In the genomic region with DNA sequence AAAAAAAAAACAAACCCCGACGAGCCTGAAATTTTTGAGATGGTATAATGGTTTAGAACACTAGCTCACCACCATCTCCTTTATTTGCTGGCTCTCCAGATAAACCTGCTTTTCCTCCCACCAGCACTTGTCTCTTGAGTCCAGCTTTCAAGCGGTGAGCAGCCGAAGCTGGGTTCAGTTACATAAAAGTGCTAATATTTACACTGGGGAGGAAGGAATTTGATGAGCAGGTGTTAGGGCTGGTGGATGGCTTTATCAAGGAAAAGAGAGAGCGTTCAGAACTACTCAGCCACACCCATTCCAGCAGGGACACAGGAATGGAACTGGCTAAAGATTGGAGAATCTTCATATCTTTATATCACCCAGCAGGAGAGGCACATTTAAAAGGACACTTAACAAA, we compare ENCODE assay signal across 17 cellular contexts. TPM values are rescaled to one million over a fixed set of nuclear protein-coding genes. Genes with fewer than 3 reads are reported as not detected.
A peak's percentile ranks its signal among the peaks of the same experiment; 100 is the strongest.
DNase-seq lines count a peak whose midpoint lies in the region; ATAC-seq and TF ChIP-seq lines count a peak whose summit lies in the region.
"Had no signal": no experiment of that assay in that cellular context is flagged by ENCODE, and none has a peak within 500 bp of the region (broad histone marks: within the 10 kb centered on the region; RNA-seq: fewer than 3 reads in every experiment).

No MANE protein-coding gene starts in this region.

- intact Hi-C loops in prostate gland (cut with DNase I): no loop called here

- TF ChIP-seq CTCF in prostate gland (IDR thresholded peaks at IDR 0.05): no peak

- no peak overlapping the region for H3K27ac Mint-ChIP-seq in stimulated activated naive CD8-positive, alpha-beta T cell treated with anti-CD3 and anti-CD28 coated beads, Interleukin-15, amount 100 ng/mL, for 72 hours
- H3K27ac Mint-ChIP-seq: CD4-positive, alpha-beta memory T cell; WTC11 had no signal

- H3K9me3 ChIP-seq in prostate gland: no peaks in the 10 kb centered on the region
- H3K9me3 ChIP-seq: MG63, neutrophil had no signal

- H3K4me1 ChIP-seq in prostate gland (replicated peaks): no peaks in the 10 kb centered on the region

- TF ChIP-seq POLR2A in prostate gland (IDR thresholded peaks at IDR 0.05): no peak

- H3K27ac ChIP-seq in prostate gland: peak overlapping the region in 1 of 2 donors; percentile 33
- H3K27ac ChIP-seq: neutrophil, skin epidermis had no signal

- DNase-seq in HuH-7 (ENCODE audit: low spot score) (peak; percentile 83), NCI-H2107 (lab: John Stamatoyannopoulos, UW) (peak; percentile 32), SW480 (ENCODE audit: low spot score) (peak; percentile 72), prostate gland (ENCODE audit: low spot score) (peak; percentile 75)
- DNase-seq in stimulated activated naive CD8-positive, alpha-beta T cell treated with anti-CD3 and anti-CD28 coated beads, Interleukin-15, amount 100 ng/mL, for 72 hours: no peak
- DNase-seq: CD4-positive, alpha-beta memory T cell; left cardiac atrium; MG63; SW 1271 had no signal

- no peak overlapping the region for H3K4me3 ChIP-seq in prostate gland
- H3K4me3 ChIP-seq: MG63, skin epidermis had no signal

- no peaks in the 10 kb centered on the region for H3K9me3 Mint-ChIP-seq in stimulated activated naive CD8-positive, alpha-beta T cell treated with anti-CD3 and anti-CD28 coated beads, Interleukin-15, amount 100 ng/mL, for 72 hours

- no peaks in the 10 kb centered on the region for H3K27me3 Mint-ChIP-seq in stimulated activated naive CD8-positive, alpha-beta T cell treated with anti-CD3 and anti-CD28 coated beads, Interleukin-15, amount 100 ng/mL, for 72 hours

- H3K27me3 ChIP-seq in prostate gland (replicated peaks; ENCODE audit: insufficient read depth): no peaks in the 10 kb centered on the region
- H3K27me3 ChIP-seq: MG63 had no signal

- H3K36me3 ChIP-seq in prostate gland: no peaks in the 10 kb centered on the region
- H3K36me3 ChIP-seq: MG63, neutrophil had no signal

- H3K4me3 Mint-ChIP-seq in stimulated activated naive CD8-positive, alpha-beta T cell treated with anti-CD3 and anti-CD28 coated beads, Interleukin-15, amount 100 ng/mL, for 72 hours: no peak overlapping the region
- H3K4me3 Mint-ChIP-seq: CD4-positive, alpha-beta memory T cell; WTC11 had no signal

- ATAC-seq in GM18861 (IDR thresholded peaks at IDR 0.05; ENCODE audit: unreplicated experiment): no peak
- no peak for ATAC-seq in stimulated activated naive CD8-positive, alpha-beta T cell treated with anti-CD3 and anti-CD28 coated beads, Interleukin-15, amount 100 ng/mL, for 72 hours
- ATAC-seq in HG03354 (IDR thresholded peaks at IDR 0.05; ENCODE audit: poor library complexity, severe bottlenecking, unreplicated experiment): no peak
- ATAC-seq: HCT116, left cardiac atrium, WTC11 had no signal

- peaks cover 6% of the 10 kb centered on the region for H3K4me1 Mint-ChIP-seq in stimulated activated naive CD8-positive, alpha-beta T cell treated with anti-CD3 and anti-CD28 coated beads, Interleukin-15, amount 100 ng/mL, for 72 hours

- WGBS in prostate gland: 38% methylated on average over 5 of the region's 5 CpGs

RNA-seq across cellular contexts. Expression of a gene that starts 6.6 kb away (rescaled TPM):
- 1 to 10 TPM; 1.6 to 8.0 TPM for total RNA-seq in prostate gland
- total RNA-seq: CD4-positive, alpha-beta memory T cell; epithelial cell of proximal tubule; left cardiac atrium; WTC11 had no signal

RNA-seq across cellular contexts. Expression of a gene that starts 18.8 kb away (rescaled TPM):
- total RNA-seq in prostate gland: 10 to 100 TPM in 1 of 2 donors, under 1 TPM in 1; 0.46 to 10.5 TPM
- total RNA-seq: CD4-positive, alpha-beta memory T cell; cerebellum; epithelial cell of proximal tubule; left cardiac atrium; WTC11 had no signal

Comparison
In these comparisons a context has a peak if more than half of its experiments do, and no peak if none do; other contexts are left out.
1. DNase-seq: peak in HuH-7 (single experiment), NCI-H2107 (single experiment), SW480 (single experiment) and prostate gland (single experiment); none in stimulated activated naive CD8-positive, alpha-beta T cell treated with anti-CD3 and anti-CD28 coated beads, Interleukin-15, amount 100 ng/mL, for 72 hours (0 of 2).